8 cellular contexts compared by ENCODE assay signal in genomic region chr7:131057015-131057518, GRCh38.
DNase-seq lines count a peak whose midpoint lies in the region; ATAC-seq and TF ChIP-seq lines count a peak whose summit lies in the region.

No MANE protein-coding gene starts in this region.

- H3K27me3 ChIP-seq in upper lobe of left lung: no peaks in the 10 kb centered on the region

- H3K4me3 ChIP-seq in upper lobe of left lung: no peak overlapping the region

- H3K27ac ChIP-seq in upper lobe of left lung: peak overlapping the region; percentile 60 to 78 (median 71)

- peaks cover 26% of the 10 kb centered on the region for H3K36me3 Mint-ChIP-seq in activated naive CD8-positive, alpha-beta T cell treated with anti-CD3 and anti-CD28 coated beads, Interleukin-2, amount 50 U/mL, for 24 hours (ENCODE audit: low read depth)

- H3K36me3 ChIP-seq in upper lobe of left lung: peaks cover 0 to 9% (median 1%) of the 10 kb centered on the region in 4 donors

- H3K9me3 ChIP-seq in upper lobe of left lung: no peaks in the 10 kb centered on the region

- peaks cover 61 to 70% (median 67%) of the 10 kb centered on the region in 4 donors for H3K4me1 ChIP-seq in upper lobe of left lung

- H3K4me1 Mint-ChIP-seq in activated naive CD8-positive, alpha-beta T cell treated with anti-CD3 and anti-CD28 coated beads, Interleukin-2, amount 50 U/mL, for 24 hours: peaks cover 66% of the 10 kb centered on the region

- no peaks in the 10 kb centered on the region for H3K27me3 Mint-ChIP-seq in activated naive CD8-positive, alpha-beta T cell treated with anti-CD3 and anti-CD28 coated beads, Interleukin-2, amount 50 U/mL, for 24 hours

- no peak for DNase-seq in activated naive CD8-positive, alpha-beta T cell treated with anti-CD3 and anti-CD28 coated beads, Interleukin-2, amount 50 U/mL, for 24 hours
- DNase-seq in left colon (no peak), upper lobe of left lung (no peak), NCI-H1417 (lab: John Stamatoyannopoulos, UW) (no peak), erythroblast (lab: John Stamatoyannopoulos, UW) (no peak)
- no peak for DNase-seq in stimulated activated CD4-positive, alpha-beta T cell treated with anti-CD3 and anti-CD28 coated beads, Interleukin-1b, Interleukin-23, amount 100 ng/mL, for 48 hours

- intact Hi-C loops in left colon (cut with DNase I, micrococcal nuclease): no loop called here

- ATAC-seq in GM18907 (IDR thresholded peaks at IDR 0.05; ENCODE audit: unreplicated experiment) (peak; percentile 79), HG03139 (IDR thresholded peaks at IDR 0.05; ENCODE audit: unreplicated experiment) (peak; percentile 78), left colon (peak; percentile 76), upper lobe of left lung (ENCODE audit: low FRiP score in 2 of 2) (peak; percentile 64 to 67)
- peak; percentile 37 for ATAC-seq in activated naive CD8-positive, alpha-beta T cell treated with anti-CD3 and anti-CD28 coated beads, Interleukin-2, amount 50 U/mL, for 24 hours

- 5 to 8% methylated on average over 6 of the region's 6 CpGs for WGBS in upper lobe of left lung, 2 donors

- no peak for TF ChIP-seq CTCF in upper lobe of left lung (IDR thresholded peaks at IDR 0.05)

- peak overlapping the region; percentile 92 for H3K27ac Mint-ChIP-seq in activated naive CD8-positive, alpha-beta T cell treated with anti-CD3 and anti-CD28 coated beads, Interleukin-2, amount 50 U/mL, for 24 hours

- no peak for TF ChIP-seq POLR2A in upper lobe of left lung (IDR thresholded peaks at IDR 0.05)
- TF ChIP-seq POLR2A in erythroblast (IDR thresholded peaks at IDR 0.05; ENCODE audit: low read length): no peak

- peak in 2 of 4 donors; percentile 29 to 86 for TF ChIP-seq EP300 in upper lobe of left lung (IDR thresholded peaks at IDR 0.05)

- H3K9me3 Mint-ChIP-seq in activated naive CD8-positive, alpha-beta T cell treated with anti-CD3 and anti-CD28 coated beads, Interleukin-2, amount 50 U/mL, for 24 hours: no peaks in the 10 kb centered on the region

- H3K4me3 Mint-ChIP-seq in activated naive CD8-positive, alpha-beta T cell treated with anti-CD3 and anti-CD28 coated beads, Interleukin-2, amount 50 U/mL, for 24 hours: peak overlapping the region; percentile 62
